In genomic region chr1:174022080-174022975, GRCh38 we compare ENCODE assay signal across 8 cellular contexts. TPM values are rescaled to one million over a fixed set of nuclear protein-coding genes. Genes with fewer than 3 reads are reported as not detected.
DNase-seq lines count a peak whose midpoint lies in the region; ATAC-seq and TF ChIP-seq lines count a peak whose summit lies in the region.

RC3H1 (minus strand) TSS chr1:174022357; CDS start chr1:173992985, 29,372 bp downstream.

- H3K27ac ChIP-seq in HUES48 (ENCODE audit: low read depth, low read length) (peak within 1 kb of the TSS; percentile 90), OCI-LY3 (ENCODE audit: low read length) (peak within 1 kb of the TSS; percentile 51)

- peak; percentile 87 for ATAC-seq in GM21390 (IDR thresholded peaks at IDR 0.05; ENCODE audit: unreplicated experiment)

- H3K27me3 Mint-ChIP-seq in Calu3 (ENCODE audit: unreplicated experiment) = no peaks in the 10 kb centered on the region
- peaks cover 22% of the 10 kb centered on the region for H3K27me3 Mint-ChIP-seq in endothelial cell (ENCODE audit: unreplicated experiment)

- H3K9me3 Mint-ChIP-seq in Calu3 (ENCODE audit: low read depth, unreplicated experiment) (no peaks in the 10 kb centered on the region), endothelial cell (ENCODE audit: unreplicated experiment) (no peaks in the 10 kb centered on the region)

- peak within 1 kb of the TSS; percentile 92 for H3K9ac ChIP-seq in HUES48 (ENCODE audit: low read depth, low read length)
- peak within 1 kb of the TSS; percentile 81 for H3K9ac ChIP-seq in OCI-LY3 (ENCODE audit: low read length)

- H3K79me2 ChIP-seq in OCI-LY3 (ENCODE audit: low read length) = peaks cover 48% of the 10 kb centered on the region

- no peaks in the 10 kb centered on the region for H3K9me3 ChIP-seq in HUES48 (ENCODE audit: control insufficient read depth, insufficient read depth, low read length)
- no peaks in the 10 kb centered on the region for H3K9me3 ChIP-seq in OCI-LY3 (ENCODE audit: insufficient read depth, low read length)

- H3K4me2 ChIP-seq in OCI-LY3 (ENCODE audit: low read length) = peak within 1 kb of the TSS; percentile 85

- BruUV-seq in Calu3 (replicated peaks; lab: Mats Ljungman, UMichigan) = TSS peak; percentile 99

- H3K27ac Mint-ChIP-seq in Calu3 (ENCODE audit: unreplicated experiment) = peak within 1 kb of the TSS; percentile 94
- peak within 1 kb of the TSS; percentile 99 for H3K27ac Mint-ChIP-seq in endothelial cell (ENCODE audit: unreplicated experiment)

- H3K4me1 ChIP-seq in HUES48 (ENCODE audit: control insufficient read depth, insufficient read depth, low read length) (peaks cover 28% of the 10 kb centered on the region), OCI-LY3 (ENCODE audit: low read length) (peaks cover 26% of the 10 kb centered on the region)

- H3K27me3 ChIP-seq in HUES48 (ENCODE audit: control insufficient read depth, insufficient read depth, low read length) = 0 out of 2 replicates have a peak, but pooled peaks cover 3% of the 10 kb centered on the region
- H3K27me3 ChIP-seq in OCI-LY3 (ENCODE audit: low read depth, low read length) = no peaks in the 10 kb centered on the region

- TF ChIP-seq CTCF in Calu3 (IDR thresholded peaks at IDR 0.05; ENCODE audit: unreplicated experiment) (no peak), OCI-LY3 (IDR thresholded peaks at IDR 0.05; ENCODE audit: low read depth, low read length) (no peak), endothelial cell (IDR thresholded peaks at IDR 0.05; ENCODE audit: unreplicated experiment) (no peak)

- H3K36me3 Mint-ChIP-seq in Calu3 (ENCODE audit: insufficient read depth, unreplicated experiment) (peaks cover 33% of the 10 kb centered on the region), endothelial cell (ENCODE audit: low read depth, unreplicated experiment) (peaks cover 14% of the 10 kb centered on the region)

- H3K4me1 Mint-ChIP-seq in Calu3 (ENCODE audit: low read depth, unreplicated experiment) (peaks cover 26% of the 10 kb centered on the region), endothelial cell (ENCODE audit: unreplicated experiment) (peaks cover 34% of the 10 kb centered on the region)

- H2AFZ ChIP-seq in OCI-LY3 (ENCODE audit: low read depth, low read length) = peak within 1 kb of the TSS; percentile 88

- intact Hi-C loops in Calu3 (cut with micrococcal nuclease; ENCODE audit: unreplicated experiment) = loop anchor here (5.0 to 10.0 kb wide), 4 partner anchors 50 to 972 kb away; partner anchors contain the start of genes CACYBP, GAS5, RABGAP1L and ZBTB37

- H3K4me3 ChIP-seq in HUES48 (ENCODE audit: low read depth, low read length) = peak within 1 kb of the TSS; percentile 95
- peak within 1 kb of the TSS; percentile 85 for H3K4me3 ChIP-seq in OCI-LY3 (ENCODE audit: low read length)

- CTCF ChIA-PET in Calu3 (lab: Charles Lee) = interaction anchor here (0.6 to 1.9 kb wide), 7 partner anchors 12 to 798 kb away, joined by 3 to 9 read pairs (median 3); no protein-coding TSS in a partner anchor

- DNase-seq in Calu3 = peak; percentile 91
- peak; percentile 92 for DNase-seq in activated CD8-positive, alpha-beta memory T cell treated with anti-CD3 and anti-CD28 coated beads, Interleukin-2, amount 50 U/mL, for 48 hours
- DNase-seq in endothelial cell (ENCODE audit: low spot score) = peak; percentile 86
- peak; percentile 86 for DNase-seq in middle frontal gyrus (ENCODE audit: extremely low spot score, low spot score)
- peak; percentile 81 to 84 for DNase-seq in stimulated activated CD8-positive, alpha-beta memory T cell treated with anti-CD3 and anti-CD28 coated beads, Interleukin-2, amount 100 ng/mL, for 48 hours (ENCODE audit: low read depth in 2 of 2)

- peak within 1 kb of the TSS; percentile 77 for H3K4me3 Mint-ChIP-seq in Calu3 (ENCODE audit: low read depth, unreplicated experiment)
- H3K4me3 Mint-ChIP-seq in endothelial cell (ENCODE audit: unreplicated experiment) = peak within 1 kb of the TSS; percentile 98

- peaks cover 10% of the 10 kb centered on the region; the same call in 1 of the 2 replicates for H3K36me3 ChIP-seq in HUES48 (ENCODE audit: control insufficient read depth, insufficient read depth, low read length)
- peaks cover 14% of the 10 kb centered on the region for H3K36me3 ChIP-seq in OCI-LY3 (replicated peaks; ENCODE audit: low read depth, low read length)

- H4K20me1 ChIP-seq in OCI-LY3 (ENCODE audit: insufficient read depth, low read length) = peaks cover 38% of the 10 kb centered on the region

RNA-seq across cellular contexts. Expression of gene RC3H1, which starts in this region (rescaled TPM):
- total RNA-seq in Calu3 (2022) (42.1 and 44.2 TPM in 2 replicates), endothelial cell (ENCODE audit: unreplicated experiment) (56.7 TPM)

Comparison
In these comparisons a context has a peak if more than half of its experiments do, and no peak if none do; other contexts are left out.
1. Peak in every context shown above with its lines: DNase-seq, ATAC-seq, H3K4me3 ChIP-seq and H3K27ac ChIP-seq.